1 cellular context compared by ENCODE assay signal in genomic region chrX:2145672-2146412, GRCh38.
TF ChIP-seq lines count a peak whose summit lies in the region.

No MANE protein-coding gene starts in this region.

TF ChIP-seq in SK-N-SH, 30 proteins besides CTCF, POLR2A, EP300 and RAD21 (continued from another document):
- TF ChIP-seq USF2 (IDR thresholded peaks at IDR 0.05; ENCODE audit: borderline replicate concordance, low read depth, low read length), result no peak
TF ChIP-seq in SK-N-SH: peak in this region for 0.
